In the genomic region with DNA sequence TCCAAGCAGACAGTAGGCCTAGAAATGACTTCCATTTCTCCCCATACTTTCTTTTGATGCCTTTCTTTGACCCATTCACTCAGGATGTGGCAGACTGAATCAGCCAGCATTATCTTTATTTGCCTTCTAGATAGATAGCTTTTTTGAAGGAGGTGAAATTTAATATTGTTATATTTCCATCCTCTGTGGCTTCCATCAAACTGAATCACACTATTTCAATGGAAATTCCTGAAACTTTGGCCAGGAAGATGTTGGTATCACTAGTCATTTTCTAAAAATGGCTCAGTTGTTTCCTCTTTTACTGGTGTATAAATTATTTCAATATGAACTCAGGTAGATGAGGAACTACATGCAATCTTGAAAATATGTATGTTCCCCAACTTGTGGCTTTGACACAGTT, we compare ENCODE assay signal across 12 cellular contexts. TPM values are rescaled to one million over a fixed set of nuclear protein-coding genes. Genes with fewer than 3 reads are reported as not detected.
"Had no signal": no experiment of that assay in that cellular context is flagged by ENCODE, and none has a peak within 500 bp of the region (broad histone marks: within the 10 kb centered on the region; RNA-seq: fewer than 3 reads in every experiment).

No MANE protein-coding gene starts in this region.

- H3K36me3 ChIP-seq: right atrium auricular region, tibial artery, uterus had no signal

- H3K4me3 ChIP-seq: right atrium auricular region, tibial artery, uterus had no signal

- H3K4me1 ChIP-seq: right atrium auricular region, tibial artery, uterus had no signal

- H3K27me3 ChIP-seq: right atrium auricular region, tibial artery, uterus had no signal

- H3K27ac ChIP-seq: right atrium auricular region, tibial artery, uterus had no signal

- ATAC-seq: activated CD8-positive, alpha-beta T cell treated with anti-CD3 and anti-CD28 coated beads, Interleukin-2, amount 10 ng/mL, durations not matched to agents 7 days and 5 days; WTC11 had no signal

- FAIRE-seq: small intestine had no signal

- DNase-seq: activated CD4-positive, alpha-beta T cell treated with anti-CD3 and anti-CD28 coated beads for 48 hours; activated CD8-positive, alpha-beta T cell treated with anti-CD3 and anti-CD28 coated beads, Interleukin-2, amount 10 ng/mL, durations not matched to agents 7 days and 5 days; activated naive CD4-positive, alpha-beta T cell treated with anti-CD3 and anti-CD28 coated beads for 36 hours; dermis blood vessel endothelial cell; endodermal cell; glutamatergic neuron; posterior cingulate gyrus; small intestine; tibial artery; uterus had no signal

- H3K9me3 ChIP-seq: right atrium auricular region, tibial artery, uterus had no signal

RNA-seq across cellular contexts. Expression of a gene that starts 17.9 kb away (rescaled TPM):
- total RNA-seq: activated CD8-positive, alpha-beta T cell treated with anti-CD3 and anti-CD28 coated beads, Interleukin-2, amount 10 ng/mL, durations not matched to agents 7 days and 5 days; activated naive CD4-positive, alpha-beta T cell treated with anti-CD3 and anti-CD28 coated beads for 36 hours; dermis blood vessel endothelial cell had no signal
